ENCODE assay signal across 2 cellular contexts in the genomic region with DNA sequence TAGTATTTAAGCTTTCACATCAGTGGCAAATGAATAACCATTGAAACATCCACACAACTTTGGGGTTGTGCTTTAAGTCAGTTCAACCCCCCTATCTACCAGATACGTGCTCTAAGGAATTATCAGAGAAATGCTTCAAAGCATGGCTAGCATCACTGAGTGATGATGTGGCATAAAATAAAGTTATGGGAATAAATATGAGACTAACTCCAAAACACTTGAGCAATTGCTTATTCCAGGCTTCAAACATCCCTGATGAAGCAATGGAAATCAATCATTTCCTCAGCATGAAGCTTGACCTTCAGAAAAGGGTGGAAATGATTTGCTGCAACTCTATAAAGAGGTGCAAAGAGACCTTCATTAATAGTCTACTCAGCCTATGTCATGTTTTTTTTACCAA.
TF ChIP-seq lines count a peak whose summit lies in the region.

No MANE protein-coding gene starts in this region.

TF ChIP-seq in A549, 52 proteins besides CTCF, POLR2A, EP300 and RAD21 (continued from another document and continues in another):
- no peak for TF ChIP-seq RNF2 (IDR thresholded peaks at IDR 0.05; ENCODE audit: borderline replicate concordance, low read depth)
- TF ChIP-seq, protein P1, sequence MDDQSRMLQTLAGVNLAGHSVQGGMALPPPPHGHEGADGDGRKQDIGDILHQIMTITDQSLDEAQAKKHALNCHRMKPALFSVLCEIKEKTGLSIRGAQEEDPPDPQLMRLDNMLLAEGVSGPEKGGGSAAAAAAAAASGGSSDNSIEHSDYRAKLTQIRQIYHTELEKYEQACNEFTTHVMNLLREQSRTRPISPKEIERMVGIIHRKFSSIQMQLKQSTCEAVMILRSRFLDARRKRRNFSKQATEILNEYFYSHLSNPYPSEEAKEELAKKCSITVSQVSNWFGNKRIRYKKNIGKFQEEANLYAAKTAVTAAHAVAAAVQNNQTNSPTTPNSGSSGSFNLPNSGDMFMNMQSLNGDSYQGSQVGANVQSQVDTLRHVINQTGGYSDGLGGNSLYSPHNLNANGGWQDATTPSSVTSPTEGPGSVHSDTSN (IDR thresholded peaks at IDR 0.05): peak; percentile 51; the same call in 1 of the 2 replicates
- no peak for TF ChIP-seq NPAS2 (CRISPR knock-in tag; IDR thresholded peaks at IDR 0.05; ENCODE audit: borderline replicate concordance)
- TF ChIP-seq HEYL (CRISPR knock-in tag; IDR thresholded peaks at IDR 0.05): no peak
- TF ChIP-seq EHF (CRISPR knock-in tag; IDR thresholded peaks at IDR 0.05): no peak
- TF ChIP-seq JUNB (IDR thresholded peaks at IDR 0.05): peak; percentile 67
- TF ChIP-seq, protein P2, sequence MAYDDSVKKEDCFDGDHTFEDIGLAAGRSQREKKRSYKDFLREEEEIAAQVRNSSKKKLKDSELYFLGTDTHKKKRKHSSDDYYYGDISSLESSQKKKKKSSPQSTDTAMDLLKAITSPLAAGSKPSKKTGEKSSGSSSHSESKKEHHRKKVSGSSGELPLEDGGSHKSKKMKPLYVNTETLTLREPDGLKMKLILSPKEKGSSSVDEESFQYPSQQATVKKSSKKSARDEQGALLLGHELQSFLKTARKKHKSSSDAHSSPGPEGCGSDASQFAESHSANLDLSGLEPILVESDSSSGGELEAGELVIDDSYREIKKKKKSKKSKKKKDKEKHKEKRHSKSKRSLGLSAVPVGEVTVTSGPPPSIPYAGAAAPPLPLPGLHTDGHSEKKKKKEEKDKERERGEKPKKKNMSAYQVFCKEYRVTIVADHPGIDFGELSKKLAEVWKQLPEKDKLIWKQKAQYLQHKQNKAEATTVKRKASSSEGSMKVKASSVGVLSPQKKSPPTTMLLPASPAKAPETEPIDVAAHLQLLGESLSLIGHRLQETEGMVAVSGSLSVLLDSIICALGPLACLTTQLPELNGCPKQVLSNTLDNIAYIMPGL (CRISPR knock-in tag; IDR thresholded peaks at IDR 0.05; ENCODE audit: borderline replicate concordance): no peak
- 0 out of 2 replicates have a peak, but pooled peaks have one; percentile 15 for TF ChIP-seq FOSL2 (IDR thresholded peaks at IDR 0.05)
- TF ChIP-seq FOSL2 (CRISPR knock-in tag; IDR thresholded peaks at IDR 0.05): peak; percentile 36; the same call in 1 of the 2 replicates
- TF ChIP-seq CHD2 (IDR thresholded peaks at IDR 0.05; ENCODE audit: low read length, partially characterized antibody): no peak
- no peak for TF ChIP-seq HOXB13 (CRISPR knock-in tag; IDR thresholded peaks at IDR 0.05; ENCODE audit: low read depth)
- TF ChIP-seq KDM5A (IDR thresholded peaks at IDR 0.05): no peak
- TF ChIP-seq POLR2AphosphoS2 (conservative IDR thresholded peaks at IDR 0.05; ENCODE audit: low read length): no peak
- peak; percentile 78; the same call in 1 of the 2 replicates for TF ChIP-seq GATA3 (IDR thresholded peaks at IDR 0.05; ENCODE audit: borderline replicate concordance)
- TF ChIP-seq FOXS1 (CRISPR knock-in tag; IDR thresholded peaks at IDR 0.05): no peak
- TF ChIP-seq HOXA7 (CRISPR knock-in tag; IDR thresholded peaks at IDR 0.05): no peak
- peak; percentile 54; the same call in 1 of the 2 replicates for TF ChIP-seq HOXB5 (CRISPR knock-in tag; IDR thresholded peaks at IDR 0.05)
- TF ChIP-seq, protein P3, sequence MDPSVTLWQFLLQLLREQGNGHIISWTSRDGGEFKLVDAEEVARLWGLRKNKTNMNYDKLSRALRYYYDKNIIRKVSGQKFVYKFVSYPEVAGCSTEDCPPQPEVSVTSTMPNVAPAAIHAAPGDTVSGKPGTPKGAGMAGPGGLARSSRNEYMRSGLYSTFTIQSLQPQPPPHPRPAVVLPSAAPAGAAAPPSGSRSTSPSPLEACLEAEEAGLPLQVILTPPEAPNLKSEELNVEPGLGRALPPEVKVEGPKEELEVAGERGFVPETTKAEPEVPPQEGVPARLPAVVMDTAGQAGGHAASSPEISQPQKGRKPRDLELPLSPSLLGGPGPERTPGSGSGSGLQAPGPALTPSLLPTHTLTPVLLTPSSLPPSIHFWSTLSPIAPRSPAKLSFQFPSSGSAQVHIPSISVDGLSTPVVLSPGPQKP (IDR thresholded peaks at IDR 0.05; ENCODE audit: low read depth, low read length): no peak
- TF ChIP-seq CBX2 (IDR thresholded peaks at IDR 0.05; ENCODE audit: borderline replicate concordance, low read depth): no peak
- no peak for TF ChIP-seq MYC (IDR thresholded peaks at IDR 0.05; ENCODE audit: borderline replicate concordance, low read length)
- TF ChIP-seq JUN (IDR thresholded peaks at IDR 0.05): peak in 1 of 2 experiments; percentile 31; a peak in 1 of 5 replicates
- peak in 1 of 2 experiments; percentile 82; a peak in 2 of 4 replicates for TF ChIP-seq CEBPB (IDR thresholded peaks at IDR 0.05)
- TF ChIP-seq RCOR1 (IDR thresholded peaks at IDR 0.05; ENCODE audit: low read depth, low read length): no peak
- TF ChIP-seq, protein P4, sequence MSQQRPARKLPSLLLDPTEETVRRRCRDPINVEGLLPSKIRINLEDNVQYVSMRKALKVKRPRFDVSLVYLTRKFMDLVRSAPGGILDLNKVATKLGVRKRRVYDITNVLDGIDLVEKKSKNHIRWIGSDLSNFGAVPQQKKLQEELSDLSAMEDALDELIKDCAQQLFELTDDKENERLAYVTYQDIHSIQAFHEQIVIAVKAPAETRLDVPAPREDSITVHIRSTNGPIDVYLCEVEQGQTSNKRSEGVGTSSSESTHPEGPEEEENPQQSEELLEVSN (IDR thresholded peaks at IDR 0.05; ENCODE audit: borderline replicate concordance, low read depth): no peak
- no peak for TF ChIP-seq CHD4 (IDR thresholded peaks at IDR 0.05; ENCODE audit: borderline replicate concordance)
- TF ChIP-seq, protein P5, sequence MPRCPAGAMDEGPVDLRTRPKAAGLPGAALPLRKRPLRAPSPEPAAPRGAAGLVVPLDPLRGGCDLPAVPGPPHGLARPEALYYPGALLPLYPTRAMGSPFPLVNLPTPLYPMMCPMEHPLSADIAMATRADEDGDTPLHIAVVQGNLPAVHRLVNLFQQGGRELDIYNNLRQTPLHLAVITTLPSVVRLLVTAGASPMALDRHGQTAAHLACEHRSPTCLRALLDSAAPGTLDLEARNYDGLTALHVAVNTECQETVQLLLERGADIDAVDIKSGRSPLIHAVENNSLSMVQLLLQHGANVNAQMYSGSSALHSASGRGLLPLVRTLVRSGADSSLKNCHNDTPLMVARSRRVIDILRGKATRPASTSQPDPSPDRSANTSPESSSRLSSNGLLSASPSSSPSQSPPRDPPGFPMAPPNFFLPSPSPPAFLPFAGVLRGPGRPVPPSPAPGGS (IDR thresholded peaks at IDR 0.05): no peak
- TF ChIP-seq ZFP36 (IDR thresholded peaks at IDR 0.05; ENCODE audit: borderline replicate concordance, partially characterized antibody): no peak
- no peak for TF ChIP-seq ESRRA (IDR thresholded peaks at IDR 0.05; ENCODE audit: borderline replicate concordance, low read length)
- TF ChIP-seq TP53 (CRISPR knock-in tag; IDR thresholded peaks at IDR 0.05): no peak
- TF ChIP-seq BHLHE40 (IDR thresholded peaks at IDR 0.05; ENCODE audit: low read depth, low read length): no peak
- no peak for TF ChIP-seq ZNF302 (CRISPR knock-in tag; IDR thresholded peaks at IDR 0.05)

TF ChIP-seq in GM23338, 12 proteins besides CTCF, POLR2A, EP300 and RAD21:
- TF ChIP-seq, protein P6, sequence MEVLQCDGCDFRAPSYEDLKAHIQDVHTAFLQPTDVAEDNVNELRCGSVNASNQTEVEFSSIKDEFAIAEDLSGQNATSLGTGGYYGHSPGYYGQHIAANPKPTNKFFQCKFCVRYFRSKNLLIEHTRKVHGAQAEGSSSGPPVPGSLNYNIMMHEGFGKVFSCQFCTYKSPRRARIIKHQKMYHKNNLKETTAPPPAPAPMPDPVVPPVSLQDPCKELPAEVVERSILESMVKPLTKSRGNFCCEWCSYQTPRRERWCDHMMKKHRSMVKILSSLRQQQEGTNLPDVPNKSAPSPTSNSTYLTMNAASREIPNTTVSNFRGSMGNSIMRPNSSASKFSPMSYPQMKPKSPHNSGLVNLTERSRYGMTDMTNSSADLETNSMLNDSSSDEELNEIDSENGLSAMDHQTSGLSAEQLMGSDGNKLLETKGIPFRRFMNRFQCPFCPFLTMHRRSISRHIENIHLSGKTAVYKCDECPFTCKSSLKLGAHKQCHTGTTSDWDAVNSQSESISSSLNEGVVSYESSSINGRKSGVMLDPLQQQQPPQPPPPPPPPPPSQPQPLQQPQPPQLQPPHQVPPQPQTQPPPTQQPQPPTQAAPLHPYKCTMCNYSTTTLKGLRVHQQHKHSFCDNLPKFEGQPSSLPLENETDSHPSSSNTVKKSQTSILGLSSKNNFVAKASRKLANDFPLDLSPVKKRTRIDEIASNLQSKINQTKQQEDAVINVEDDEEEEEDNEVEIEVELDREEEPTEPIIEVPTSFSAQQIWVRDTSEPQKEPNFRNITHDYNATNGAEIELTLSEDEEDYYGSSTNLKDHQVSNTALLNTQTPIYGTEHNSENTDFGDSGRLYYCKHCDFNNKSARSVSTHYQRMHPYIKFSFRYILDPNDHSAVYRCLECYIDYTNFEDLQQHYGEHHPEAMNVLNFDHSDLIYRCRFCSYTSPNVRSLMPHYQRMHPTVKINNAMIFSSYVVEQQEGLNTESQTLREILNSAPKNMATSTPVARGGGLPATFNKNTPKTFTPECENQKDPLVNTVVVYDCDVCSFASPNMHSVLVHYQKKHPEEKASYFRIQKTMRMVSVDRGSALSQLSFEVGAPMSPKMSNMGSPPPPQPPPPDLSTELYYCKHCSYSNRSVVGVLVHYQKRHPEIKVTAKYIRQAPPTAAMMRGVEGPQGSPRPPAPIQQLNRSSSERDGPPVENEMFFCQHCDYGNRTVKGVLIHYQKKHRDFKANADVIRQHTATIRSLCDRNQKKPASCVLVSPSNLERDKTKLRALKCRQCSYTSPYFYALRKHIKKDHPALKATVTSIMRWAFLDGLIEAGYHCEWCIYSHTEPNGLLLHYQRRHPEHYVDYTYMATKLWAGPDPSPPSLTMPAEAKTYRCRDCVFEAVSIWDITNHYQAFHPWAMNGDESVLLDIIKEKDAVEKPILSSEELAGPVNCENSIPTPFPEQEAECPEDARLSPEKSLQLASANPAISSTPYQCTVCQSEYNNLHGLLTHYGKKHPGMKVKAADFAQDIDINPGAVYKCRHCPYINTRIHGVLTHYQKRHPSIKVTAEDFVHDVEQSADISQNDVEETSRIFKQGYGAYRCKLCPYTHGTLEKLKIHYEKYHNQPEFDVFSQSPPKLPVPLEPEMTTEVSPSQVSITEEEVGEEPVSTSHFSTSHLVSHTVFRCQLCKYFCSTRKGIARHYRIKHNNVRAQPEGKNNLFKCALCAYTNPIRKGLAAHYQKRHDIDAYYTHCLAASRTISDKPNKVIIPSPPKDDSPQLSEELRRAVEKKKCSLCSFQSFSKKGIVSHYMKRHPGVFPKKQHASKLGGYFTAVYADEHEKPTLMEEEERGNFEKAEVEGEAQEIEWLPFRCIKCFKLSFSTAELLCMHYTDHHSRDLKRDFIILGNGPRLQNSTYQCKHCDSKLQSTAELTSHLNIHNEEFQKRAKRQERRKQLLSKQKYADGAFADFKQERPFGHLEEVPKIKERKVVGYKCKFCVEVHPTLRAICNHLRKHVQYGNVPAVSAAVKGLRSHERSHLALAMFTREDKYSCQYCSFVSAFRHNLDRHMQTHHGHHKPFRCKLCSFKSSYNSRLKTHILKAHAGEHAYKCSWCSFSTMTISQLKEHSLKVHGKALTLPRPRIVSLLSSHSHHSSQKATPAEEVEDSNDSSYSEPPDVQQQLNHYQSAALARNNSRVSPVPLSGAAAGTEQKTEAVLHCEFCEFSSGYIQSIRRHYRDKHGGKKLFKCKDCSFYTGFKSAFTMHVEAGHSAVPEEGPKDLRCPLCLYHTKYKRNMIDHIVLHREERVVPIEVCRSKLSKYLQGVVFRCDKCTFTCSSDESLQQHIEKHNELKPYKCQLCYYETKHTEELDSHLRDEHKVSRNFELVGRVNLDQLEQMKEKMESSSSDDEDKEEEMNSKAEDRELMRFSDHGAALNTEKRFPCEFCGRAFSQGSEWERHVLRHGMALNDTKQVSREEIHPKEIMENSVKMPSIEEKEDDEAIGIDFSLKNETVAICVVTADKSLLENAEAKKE (CRISPR knock-in tag; IDR thresholded peaks at IDR 0.05): no peak
- TF ChIP-seq, protein P7, sequence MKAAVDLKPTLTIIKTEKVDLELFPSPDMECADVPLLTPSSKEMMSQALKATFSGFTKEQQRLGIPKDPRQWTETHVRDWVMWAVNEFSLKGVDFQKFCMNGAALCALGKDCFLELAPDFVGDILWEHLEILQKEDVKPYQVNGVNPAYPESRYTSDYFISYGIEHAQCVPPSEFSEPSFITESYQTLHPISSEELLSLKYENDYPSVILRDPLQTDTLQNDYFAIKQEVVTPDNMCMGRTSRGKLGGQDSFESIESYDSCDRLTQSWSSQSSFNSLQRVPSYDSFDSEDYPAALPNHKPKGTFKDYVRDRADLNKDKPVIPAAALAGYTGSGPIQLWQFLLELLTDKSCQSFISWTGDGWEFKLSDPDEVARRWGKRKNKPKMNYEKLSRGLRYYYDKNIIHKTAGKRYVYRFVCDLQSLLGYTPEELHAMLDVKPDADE (IDR thresholded peaks at IDR 0.05): no peak
- no peak for TF ChIP-seq ZNF331 (CRISPR knock-in tag; IDR thresholded peaks at IDR 0.05; ENCODE audit: low read depth)
- no peak for TF ChIP-seq CREB1 (CRISPR knock-in tag; IDR thresholded peaks at IDR 0.05; ENCODE audit: low read depth)
- no peak for TF ChIP-seq POLR2AphosphoS5 (IDR thresholded peaks at IDR 0.05; ENCODE audit: low read depth)
- TF ChIP-seq ZNF114 (CRISPR knock-in tag; IDR thresholded peaks at IDR 0.05): no peak
- TF ChIP-seq EZH2 (IDR thresholded peaks at IDR 0.05; ENCODE audit: low read depth, unreplicated experiment): no peak
- no peak for TF ChIP-seq JUNB (IDR thresholded peaks at IDR 0.05; ENCODE audit: unreplicated experiment)
